Comparison of ENCODE assay signal across 8 cellular contexts in the genomic region with DNA sequence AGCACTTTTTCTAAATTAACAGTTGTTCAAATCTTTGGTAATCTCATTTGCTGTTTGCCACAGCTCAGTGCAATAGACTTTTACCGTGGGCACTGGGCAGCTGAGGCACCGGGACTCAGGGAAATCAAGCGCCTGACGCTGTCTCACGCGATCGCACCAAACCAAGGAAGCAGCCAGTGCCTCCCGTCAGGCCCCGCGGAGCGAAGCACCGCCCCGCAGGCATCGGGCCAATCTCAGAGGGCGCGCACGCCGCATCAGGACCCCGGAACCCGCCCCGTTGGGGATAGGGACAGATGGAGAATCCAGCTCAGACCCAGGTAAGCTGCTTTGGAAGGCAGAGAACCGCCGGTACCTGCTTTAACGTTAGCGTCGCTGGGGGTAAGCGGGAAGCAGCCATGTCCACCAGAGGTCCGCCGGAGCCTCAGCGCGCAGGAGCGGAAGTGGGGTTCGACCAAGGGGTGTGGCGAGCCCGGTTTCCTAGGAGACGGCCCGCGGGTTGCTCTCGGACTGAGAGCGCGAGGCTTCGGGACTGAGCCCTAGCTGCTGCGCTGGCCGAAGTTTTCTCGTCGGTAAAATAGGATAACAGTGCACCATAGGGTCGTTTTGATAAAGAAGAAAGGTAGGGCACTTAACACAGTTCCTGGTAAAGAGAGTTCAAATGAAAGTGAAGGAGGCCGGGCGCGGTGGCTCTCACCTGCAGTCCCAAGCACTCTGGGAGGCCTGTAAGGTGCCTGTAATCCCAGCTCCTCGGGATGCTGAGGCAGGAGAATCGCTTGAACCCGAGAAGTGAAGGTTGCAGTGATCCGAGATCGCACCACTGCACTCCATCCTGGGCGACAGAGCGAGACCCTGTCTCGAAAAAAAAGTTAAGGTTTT. TPM values are rescaled to one million over a fixed set of nuclear protein-coding genes. Genes with fewer than 3 reads are reported as not detected.
DNase-seq lines count a peak whose midpoint lies in the region; ATAC-seq and TF ChIP-seq lines count a peak whose summit lies in the region.

LYRM2 (minus strand) TSS at position 428 of the 876 bp plus-strand sequence; CDS start at position 397, 31 bp downstream.

- no peaks in the 10 kb centered on the region for H3K9me3 ChIP-seq in PC-9 (ENCODE audit: insufficient read depth, low read depth)
- H3K9me3 ChIP-seq in mucosa of rectum (ENCODE audit: control insufficient read depth in 2 of 2, low read length in 2 of 2) = no peaks in the 10 kb centered on the region

- H3K79me2 ChIP-seq in PC-9 (ENCODE audit: low read depth) = peaks cover 17% of the 10 kb centered on the region

- TSS peak; percentile 64 for BruUV-seq in PC-9 (replicated peaks; lab: Mats Ljungman, UMichigan)

- ATAC-seq in GM21619 (IDR thresholded peaks at IDR 0.05; ENCODE audit: unreplicated experiment) = peak; percentile 97

- H3K36me3 ChIP-seq in PC-9 (ENCODE audit: low read depth) (no peaks in the 10 kb centered on the region; the same call in 1 of the 2 replicates), mucosa of rectum (ENCODE audit: control insufficient read depth in 2 of 2, insufficient read depth in 2 of 2, low read length in 2 of 2) (peaks cover 4 to 15% of the 10 kb centered on the region in 2 donors)

- DNase-seq in DMS153 treated with DMSO at 0.1 percent for 48 hours (lab: John Stamatoyannopoulos, UW; ENCODE audit: unreplicated experiment) = peak; percentile 98
- peak; percentile 79 for DNase-seq in Jurkat, Clone E6-1 (ENCODE audit: low read depth, low spot score)
- peak; percentile 78 to 93 for DNase-seq in PC-9
- DNase-seq in activated T-cell treated with anti-CD3 and anti-CD28 coated beads, Interleukin-2, amount 50 U/mL, for 1 hour = peak; percentile 92
- peak; percentile 93 to 94 for DNase-seq in erythroblast (lab: John Stamatoyannopoulos, UW)
- DNase-seq in stimulated activated CD8-positive, alpha-beta memory T cell treated with anti-CD3 and anti-CD28 coated beads, Interleukin-4, amount 100 ng/mL, for 48 hours = peak; percentile 96

- H3K4me2 ChIP-seq in PC-9 = peak within 1 kb of the TSS; percentile 99

- H3F3A ChIP-seq in PC-9 (ENCODE audit: insufficient read depth, low read depth) = peaks cover 6% of the 10 kb centered on the region; the same call in 1 of the 2 replicates

- POLR2A ChIA-PET in PC-9 (lab: Charles Lee; ENCODE audit: unreplicated experiment) = interaction anchor here (0.5 to 1.3 kb wide), 7 partner anchors 181 to 1915 kb away, joined by 3 to 13 read pairs (median 5); partner anchors contain the start of gene MDN1

- no peak for TF ChIP-seq CTCF in PC-9 (conservative IDR thresholded peaks at IDR 0.05)

- peak; percentile 97 for TF ChIP-seq POLR2A in erythroblast (IDR thresholded peaks at IDR 0.05; ENCODE audit: low read length)

- no peaks in the 10 kb centered on the region for H4K20me1 ChIP-seq in PC-9 (ENCODE audit: insufficient read depth)

- CTCF ChIA-PET in PC-9 (lab: Charles Lee) = interaction anchor here (1.2 kb wide), 1 partner anchor 182 kb away, joined by 5 read pairs; no protein-coding TSS in a partner anchor

- H3K27me3 ChIP-seq in PC-9 (ENCODE audit: insufficient read depth, low read depth) = no peaks in the 10 kb centered on the region
- H3K27me3 ChIP-seq in mucosa of rectum (ENCODE audit: control insufficient read depth in 2 of 2, insufficient read depth in 2 of 2, low read length in 2 of 2) = no peaks in the 10 kb centered on the region

- peak within 1 kb of the TSS; percentile 84 for H2AFZ ChIP-seq in PC-9

- intact Hi-C loops in PC-9 (cut with micrococcal nuclease; ENCODE audit: unreplicated experiment) = no loop called here

- H3K4me1 ChIP-seq in PC-9 (replicated peaks; ENCODE audit: insufficient read depth) (peaks cover 13% of the 10 kb centered on the region; the same call in 1 of the 2 replicates), mucosa of rectum (ENCODE audit: control insufficient read depth in 2 of 2, insufficient read depth in 2 of 2, low read length in 2 of 2) (peaks cover 6 to 12% of the 10 kb centered on the region in 2 donors)

- peak within 1 kb of the TSS; percentile 88 to 96 for H3K9ac ChIP-seq in mucosa of rectum (ENCODE audit: low read depth in 1 of 2, low read length in 2 of 2)

- peak within 1 kb of the TSS; percentile 70 for H3K4me3 ChIP-seq in Jurkat, Clone E6-1 (ENCODE audit: low read length)
- H3K4me3 ChIP-seq in PC-9 (peak within 1 kb of the TSS; percentile 93), mucosa of rectum (ENCODE audit: low read length in 2 of 2) (peak within 1 kb of the TSS; percentile 96 to 100)

- H3K9me2 ChIP-seq in PC-9 (ENCODE audit: insufficient read depth) = no peaks in the 10 kb centered on the region

- peak within 1 kb of the TSS; percentile 59 for H3K27ac ChIP-seq in PC-9
- H3K27ac ChIP-seq in mucosa of rectum (ENCODE audit: low read depth in 2 of 2, low read length in 2 of 2) = peak within 1 kb of the TSS; percentile 93 to 95

RNA-seq across cellular contexts. Expression of gene LYRM2, which starts in this region (rescaled TPM):
- polyA plus RNA-seq in Jurkat, Clone E6-1 (2012; ENCODE audit: insufficient read depth, insufficient read length) = 37.6 TPM
- 16.7 and 24.2 TPM in 2 replicates for total RNA-seq in PC-9 (2021)

Comparison
In these comparisons a context has a peak if more than half of its experiments do, and no peak if none do; other contexts are left out.
1. Peak in every context shown above with its lines: DNase-seq, ATAC-seq, H3K4me3 ChIP-seq and H3K27ac ChIP-seq.